17 cellular contexts compared by ENCODE assay signal in the genomic region with DNA sequence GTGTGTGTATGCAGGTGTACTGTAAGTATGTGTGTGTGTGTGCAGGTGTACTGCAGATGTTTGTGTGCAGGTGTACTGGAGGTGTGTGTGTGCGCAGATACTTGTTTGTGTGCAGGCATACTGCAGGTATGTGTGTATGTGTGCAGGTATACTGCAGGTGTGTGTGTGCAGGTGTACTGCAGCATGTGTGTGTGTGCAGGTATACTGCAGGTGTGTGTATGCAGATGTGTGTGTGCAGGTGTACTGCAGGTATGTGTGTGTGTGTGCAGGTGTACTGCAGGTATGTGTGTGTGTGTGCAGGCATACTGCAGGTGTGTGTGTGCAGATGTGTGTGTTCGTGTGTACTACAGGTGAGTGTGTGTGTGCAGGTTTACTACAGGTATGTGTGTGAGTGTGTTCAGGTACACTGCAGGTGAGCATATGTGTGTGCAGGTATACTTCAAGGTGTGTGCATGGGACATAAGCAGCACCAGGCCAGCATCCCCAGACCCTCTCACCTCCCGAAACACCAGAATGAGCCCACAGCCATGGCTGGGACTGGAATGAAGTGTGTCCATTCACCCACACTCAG.
"Had no signal": no experiment of that assay in that cellular context is flagged by ENCODE, and none has a peak within 500 bp of the region (broad histone marks: within the 10 kb centered on the region; RNA-seq: fewer than 3 reads in every experiment).

No MANE protein-coding gene starts in this region.

- H3K36me3 ChIP-seq: gastrocnemius medialis, neutrophil, SJSA1, suprapubic skin, upper lobe of right lung had no signal

- H3K27ac Mint-ChIP-seq: activated naive CD4-positive, alpha-beta T cell treated with anti-CD3 and anti-CD28 coated beads, Interleukin-2, amount 50 U/mL, for 72 hours; activated T-helper 2 cell treated with anti-CD3 and anti-CD28 coated beads, Interferon-gamma antibody, Interleukin-2, Interleukin-4, amounts not matched to agents 10 μg/mL and 5 μg/mL and 100 μg/mL, durations not matched to agents 14 hours and 24 hours and 36 hours; naive B cell; stimulated activated naive CD8-positive, alpha-beta T cell treated with anti-CD3 and anti-CD28 coated beads, Interleukin-15, Interleukin-2, amounts not matched to agents 100 ng/mL and 50 ng/mL, for 24 hours; WTC11 had no signal

- FAIRE-seq: TTC549 had no signal

- H3K4me1 Mint-ChIP-seq: naive B cell had no signal

- H3K27me3 Mint-ChIP-seq: stimulated activated naive CD8-positive, alpha-beta T cell treated with anti-CD3 and anti-CD28 coated beads, Interleukin-15, Interleukin-2, amounts not matched to agents 100 ng/mL and 50 ng/mL, for 24 hours had no signal

- DNase-seq: activated CD4-positive, alpha-beta T cell treated with anti-CD3 and anti-CD28 coated beads for 48 hours; activated T-cell treated with anti-CD3 and anti-CD28 coated beads for 4 hours; mammary epithelial cell; naive B cell; SW 1271 had no signal

- H3K27me3 ChIP-seq: gastrocnemius medialis, neutrophil, SJSA1, suprapubic skin had no signal

- H3K4me3 ChIP-seq: gastrocnemius medialis, SJSA1, smooth muscle cell, suprapubic skin, upper lobe of right lung had no signal

- ATAC-seq: activated naive CD4-positive, alpha-beta T cell treated with anti-CD3 and anti-CD28 coated beads, Interleukin-2, amount 50 U/mL, for 72 hours; gastrocnemius medialis; left lobe of liver; upper lobe of right lung; WTC11 had no signal

- H3K4me1 ChIP-seq: gastrocnemius medialis, suprapubic skin, upper lobe of right lung had no signal

- H3K4me2 ChIP-seq: smooth muscle cell had no signal

- H3K9me3 Mint-ChIP-seq: activated naive CD4-positive, alpha-beta T cell treated with anti-CD3 and anti-CD28 coated beads, Interleukin-2, amount 50 U/mL, for 72 hours; activated T-helper 2 cell treated with anti-CD3 and anti-CD28 coated beads, Interferon-gamma antibody, Interleukin-2, Interleukin-4, amounts not matched to agents 10 μg/mL and 5 μg/mL and 100 μg/mL, durations not matched to agents 14 hours and 24 hours and 36 hours; stimulated activated naive CD8-positive, alpha-beta T cell treated with anti-CD3 and anti-CD28 coated beads, Interleukin-15, Interleukin-2, amounts not matched to agents 100 ng/mL and 50 ng/mL, for 24 hours; WTC11 had no signal

- H3K9me3 ChIP-seq: gastrocnemius medialis, neutrophil, SJSA1, suprapubic skin, upper lobe of right lung had no signal

- H3K4me3 Mint-ChIP-seq: naive B cell; stimulated activated naive CD8-positive, alpha-beta T cell treated with anti-CD3 and anti-CD28 coated beads, Interleukin-15, Interleukin-2, amounts not matched to agents 100 ng/mL and 50 ng/mL, for 24 hours; WTC11 had no signal

- H3K36me3 Mint-ChIP-seq: activated naive CD4-positive, alpha-beta T cell treated with anti-CD3 and anti-CD28 coated beads, Interleukin-2, amount 50 U/mL, for 72 hours; naive B cell; WTC11 had no signal

- H3K27ac ChIP-seq: gastrocnemius medialis, neutrophil, SJSA1, suprapubic skin, upper lobe of right lung had no signal
